Comparison of ENCODE assay signal across 1 cellular context in the genomic region with DNA sequence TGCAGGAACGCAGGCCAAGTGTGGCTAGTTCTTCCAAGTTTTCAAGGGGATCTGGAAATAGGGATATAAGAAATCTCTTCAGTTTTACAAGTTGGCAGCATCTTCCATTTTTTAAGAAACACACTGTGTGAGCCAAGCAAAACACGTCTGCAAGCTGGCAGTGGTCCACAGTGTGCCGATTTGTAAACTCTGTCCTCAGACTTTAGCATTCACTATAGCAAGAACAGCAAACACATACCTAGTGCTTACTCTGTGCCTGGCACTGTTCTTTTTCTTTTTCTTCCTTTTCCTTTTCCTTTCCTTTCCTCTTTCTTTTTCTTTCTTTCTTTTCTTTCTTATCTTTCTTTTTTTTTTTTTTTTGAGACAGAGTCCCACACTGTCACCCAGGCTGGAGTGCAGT.
TF ChIP-seq lines count a peak whose summit lies in the region.

No MANE protein-coding gene starts in this region.

TF ChIP-seq in IMR-90, 13 proteins besides CTCF, POLR2A, EP300 and RAD21:
- no peak for TF ChIP-seq MAFK (IDR thresholded peaks at IDR 0.05; ENCODE audit: low read depth, low read length)
- TF ChIP-seq RCOR1 (IDR thresholded peaks at IDR 0.05; ENCODE audit: insufficient replicate concordance, low read length), result no peak
- no peak for TF ChIP-seq FOS (IDR thresholded peaks at IDR 0.05; ENCODE audit: low read depth, low read length)
- no peak for TF ChIP-seq SMC3 (IDR thresholded peaks at IDR 0.05; ENCODE audit: low read depth, low read length)
- no peak for TF ChIP-seq USF2 (IDR thresholded peaks at IDR 0.05; ENCODE audit: low read depth, low read length)
- TF ChIP-seq, protein P1, sequence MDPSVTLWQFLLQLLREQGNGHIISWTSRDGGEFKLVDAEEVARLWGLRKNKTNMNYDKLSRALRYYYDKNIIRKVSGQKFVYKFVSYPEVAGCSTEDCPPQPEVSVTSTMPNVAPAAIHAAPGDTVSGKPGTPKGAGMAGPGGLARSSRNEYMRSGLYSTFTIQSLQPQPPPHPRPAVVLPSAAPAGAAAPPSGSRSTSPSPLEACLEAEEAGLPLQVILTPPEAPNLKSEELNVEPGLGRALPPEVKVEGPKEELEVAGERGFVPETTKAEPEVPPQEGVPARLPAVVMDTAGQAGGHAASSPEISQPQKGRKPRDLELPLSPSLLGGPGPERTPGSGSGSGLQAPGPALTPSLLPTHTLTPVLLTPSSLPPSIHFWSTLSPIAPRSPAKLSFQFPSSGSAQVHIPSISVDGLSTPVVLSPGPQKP (IDR thresholded peaks at IDR 0.05; ENCODE audit: borderline replicate concordance, low read depth, low read length), result no peak
- no peak for TF ChIP-seq MAZ (IDR thresholded peaks at IDR 0.05; ENCODE audit: borderline replicate concordance, low read depth, low read length)
- TF ChIP-seq RFX5 (IDR thresholded peaks at IDR 0.05; ENCODE audit: low read depth, low read length), result no peak
- TF ChIP-seq CEBPB (IDR thresholded peaks at IDR 0.05; ENCODE audit: low read depth, low read length), result no peak
- no peak for TF ChIP-seq CHD1 (IDR thresholded peaks at IDR 0.05; ENCODE audit: low read depth, low read length)
- no peak for TF ChIP-seq BHLHE40 (IDR thresholded peaks at IDR 0.05; ENCODE audit: low read depth, low read length)
- no peak for TF ChIP-seq NFE2L2 (IDR thresholded peaks at IDR 0.05; ENCODE audit: low read depth, low read length)
- no peak for TF ChIP-seq MXI1 (IDR thresholded peaks at IDR 0.05; ENCODE audit: borderline replicate concordance, low read depth, low read length)
